Comparison of ENCODE assay signal across 23 cellular contexts in the genomic region with DNA sequence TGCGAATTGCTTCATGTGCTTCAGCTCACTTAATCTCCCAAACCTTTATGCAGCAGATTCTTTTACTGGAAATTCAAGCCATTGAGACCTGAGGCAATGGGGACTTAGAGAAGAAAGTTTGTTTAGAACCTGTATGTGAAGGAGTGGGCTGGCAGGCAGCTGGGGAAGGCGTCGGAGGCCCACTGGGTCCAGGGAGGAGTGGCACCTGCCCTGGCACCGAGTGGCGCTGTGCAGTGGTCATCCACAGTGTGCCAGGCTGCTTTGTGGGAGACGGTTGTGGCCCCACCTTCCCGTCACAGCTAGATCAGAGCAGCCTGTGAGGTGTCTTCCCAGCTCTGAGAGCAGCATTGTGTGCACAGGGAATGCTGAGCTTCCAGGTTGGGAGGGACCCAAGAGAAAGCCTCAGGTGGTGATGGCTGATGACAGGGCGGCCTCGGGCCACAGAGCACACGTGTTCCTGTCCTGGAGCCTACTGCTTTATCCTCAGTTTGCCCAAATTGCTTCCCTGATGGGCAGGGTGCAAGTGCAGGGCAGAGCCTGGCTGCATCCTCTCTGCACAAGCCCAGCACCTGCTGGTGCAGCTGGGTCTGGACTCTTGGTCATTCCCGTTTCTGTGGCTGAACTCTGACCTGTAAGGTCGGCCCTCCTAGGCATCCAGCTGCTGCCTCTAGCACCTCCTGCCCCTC.
DNase-seq lines count a peak whose midpoint lies in the region; ATAC-seq, FAIRE-seq and TF ChIP-seq lines count a peak whose summit lies in the region.
"Had no signal": no experiment of that assay in that cellular context is flagged by ENCODE, and none has a peak within 500 bp of the region (broad histone marks: within the 10 kb centered on the region; RNA-seq: fewer than 3 reads in every experiment).

No MANE protein-coding gene starts in this region.

- no peak for TF ChIP-seq CTCF in D721Med (IDR thresholded peaks at IDR 0.05; ENCODE audit: insufficient read depth, missing control alignments)
- TF ChIP-seq CTCF in kidney (IDR thresholded peaks at IDR 0.05; ENCODE audit: borderline replicate concordance, extremely low read depth, insufficient read depth), result no peak
- no peak for TF ChIP-seq CTCF in spleen (IDR thresholded peaks at IDR 0.05 in 8 of 11, conservative IDR thresholded peaks at IDR 0.05 in 3 of 11)
- no peak for TF ChIP-seq CTCF in endothelial cell (IDR thresholded peaks at IDR 0.05; ENCODE audit: unreplicated experiment)

- H3K4me3 ChIP-seq in kidney (ENCODE audit: low read length in 2 of 2), result no peak overlapping the region
- no peak overlapping the region for H3K4me3 ChIP-seq in spleen
- H3K4me3 ChIP-seq: BLaER1, right atrium auricular region, thyroid gland had no signal

- 74 to 93% (median 87%) methylated on average over 7 to 12 of the region's 12 CpGs for WGBS in spleen, 5 donors

- peaks cover 0 to 51% (median 4%) of the 10 kb centered on the region in 7 donors for H3K27me3 ChIP-seq in spleen (replicated peaks in 1 of 7)
- H3K27me3 ChIP-seq: BLaER1, brain microvascular endothelial cell, right atrium auricular region, thyroid gland had no signal

- ATAC-seq in activated CD8-positive, alpha-beta memory T cell treated with anti-CD3 and anti-CD28 coated beads, Interleukin-2, amount 10 ng/mL, durations not matched to agents 7 days and 5 days, result no peak
- no peak for ATAC-seq in HG03097 (IDR thresholded peaks at IDR 0.05; ENCODE audit: low FRiP score, unreplicated experiment)
- ATAC-seq: left colon had no signal

- no peaks in the 10 kb centered on the region for H3K36me3 ChIP-seq in kidney (ENCODE audit: control insufficient read depth in 1 of 2, insufficient read depth in 2 of 2, low read length in 2 of 2)
- no peaks in the 10 kb centered on the region for H3K36me3 ChIP-seq in spleen
- H3K36me3 ChIP-seq: BLaER1, brain microvascular endothelial cell, right atrium auricular region, thyroid gland had no signal

- no peaks in the 10 kb centered on the region for H3K27me3 Mint-ChIP-seq in activated CD8-positive, alpha-beta memory T cell treated with anti-CD3 and anti-CD28 coated beads, Interleukin-2, amount 10 ng/mL, durations not matched to agents 7 days and 5 days
- peaks cover 8% of the 10 kb centered on the region for H3K27me3 Mint-ChIP-seq in endothelial cell (ENCODE audit: unreplicated experiment)

- H3K36me3 Mint-ChIP-seq in activated CD8-positive, alpha-beta memory T cell treated with anti-CD3 and anti-CD28 coated beads, Interleukin-2, amount 10 ng/mL, durations not matched to agents 7 days and 5 days, result no peaks in the 10 kb centered on the region
- peaks cover 12% of the 10 kb centered on the region for H3K36me3 Mint-ChIP-seq in endothelial cell (ENCODE audit: low read depth, unreplicated experiment)
- H3K36me3 Mint-ChIP-seq: memory B cell had no signal

- no peaks in the 10 kb centered on the region for H3K4me1 Mint-ChIP-seq in activated CD8-positive, alpha-beta memory T cell treated with anti-CD3 and anti-CD28 coated beads, Interleukin-2, amount 10 ng/mL, durations not matched to agents 7 days and 5 days
- H3K4me1 Mint-ChIP-seq in endothelial cell (ENCODE audit: unreplicated experiment), result peaks cover 23% of the 10 kb centered on the region

- H3K27ac Mint-ChIP-seq in activated CD8-positive, alpha-beta memory T cell treated with anti-CD3 and anti-CD28 coated beads, Interleukin-2, amount 10 ng/mL, durations not matched to agents 7 days and 5 days, result no peak overlapping the region
- H3K27ac Mint-ChIP-seq in endothelial cell (ENCODE audit: unreplicated experiment), result no peak overlapping the region
- H3K27ac Mint-ChIP-seq: activated CD8-positive, alpha-beta T cell treated with anti-CD3 and anti-CD28 coated beads for 36 hours; memory B cell had no signal

- H3K4me1 ChIP-seq in kidney (ENCODE audit: control insufficient read depth in 1 of 2, insufficient read depth in 1 of 2, low read depth in 1 of 2, low read length in 2 of 2), result no peaks in the 10 kb centered on the region
- H3K4me1 ChIP-seq in spleen, result no peaks in the 10 kb centered on the region
- H3K4me1 ChIP-seq: BLaER1, right atrium auricular region, thyroid gland had no signal

- H3K9me3 ChIP-seq in kidney (ENCODE audit: control insufficient read depth in 1 of 2, low read length in 2 of 2), result no peaks in the 10 kb centered on the region
- H3K9me3 ChIP-seq in spleen, result no peaks in the 10 kb centered on the region
- H3K9me3 ChIP-seq: BLaER1, right atrium auricular region, thyroid gland had no signal

- no peaks in the 10 kb centered on the region for H3K9me3 Mint-ChIP-seq in activated CD8-positive, alpha-beta memory T cell treated with anti-CD3 and anti-CD28 coated beads, Interleukin-2, amount 10 ng/mL, durations not matched to agents 7 days and 5 days (ENCODE audit: low read depth)
- H3K9me3 Mint-ChIP-seq in endothelial cell (ENCODE audit: unreplicated experiment), result no peaks in the 10 kb centered on the region
- H3K9me3 Mint-ChIP-seq: activated CD8-positive, alpha-beta T cell treated with anti-CD3 and anti-CD28 coated beads for 36 hours had no signal

- CTCF ChIA-PET in activated CD8-positive, alpha-beta memory T cell treated with anti-CD3 and anti-CD28 coated beads, Interleukin-2, amount 10 ng/mL, durations not matched to agents 7 days and 5 days (lab: Charles Lee), result no interaction called here

- DNase-seq in D721Med (ENCODE audit: insufficient read length, low spot score) (peak; percentile 4), kidney (peak; percentile 53), spleen (peak; percentile 33), endothelial cell (ENCODE audit: low spot score) (no peak), UCSD-AML1 (lab: John Stamatoyannopoulos, UW; ENCODE audit: unreplicated experiment) (no peak)
- peak; percentile 7 for DNase-seq in activated CD8-positive, alpha-beta memory T cell treated with anti-CD3 and anti-CD28 coated beads, Interleukin-2, amount 10 ng/mL, durations not matched to agents 7 days and 5 days
- DNase-seq: activated CD4-positive, alpha-beta T cell treated with anti-CD3 and anti-CD28 coated beads for 1 hour; activated naive CD4-positive, alpha-beta T cell; brain microvascular endothelial cell; hypothalamus; NCI-H1436 treated with DMSO at 0.1 percent for 48 hours; NCI-H774; Right ventricle myocardium superior; T-helper 2 cell; thyroid gland had no signal

- H3K9ac ChIP-seq in kidney (ENCODE audit: low read length in 2 of 2), result no peak overlapping the region
- H3K9ac ChIP-seq: BLaER1 had no signal

- H3K27ac ChIP-seq in kidney (ENCODE audit: low read depth in 2 of 2, low read length in 2 of 2), result no peak overlapping the region
- no peak overlapping the region for H3K27ac ChIP-seq in spleen
- H3K27ac ChIP-seq: BLaER1, brain microvascular endothelial cell, epithelial cell of prostate, right atrium auricular region, thyroid gland had no signal

- no peak for TF ChIP-seq POLR2A in spleen (IDR thresholded peaks at IDR 0.05)

- intact Hi-C loops in kidney (cut with DNase I) (no loop called here), spleen (cut with DNase I; ENCODE audit: low total_unique reads) (no loop called here)

- no peak for FAIRE-seq in D721Med (lab: Jason Lieb, UNC)
- no peak for FAIRE-seq in kidney (lab: Jason Lieb, UNC)
- FAIRE-seq: colon had no signal

- no peak overlapping the region for H3K4me3 Mint-ChIP-seq in activated CD8-positive, alpha-beta memory T cell treated with anti-CD3 and anti-CD28 coated beads, Interleukin-2, amount 10 ng/mL, durations not matched to agents 7 days and 5 days
- no peak overlapping the region for H3K4me3 Mint-ChIP-seq in endothelial cell (ENCODE audit: unreplicated experiment)
- H3K4me3 Mint-ChIP-seq: activated CD8-positive, alpha-beta T cell treated with anti-CD3 and anti-CD28 coated beads for 36 hours; memory B cell had no signal

Comparison
In these comparisons a context has a peak if more than half of its experiments do, and no peak if none do; other contexts are left out.
1. DNase-seq: peak in D721Med (single experiment), activated CD8-positive, alpha-beta memory T cell treated with anti-CD3 and anti-CD28 coated beads, Interleukin-2, amount 10 ng/mL, durations not matched to agents 7 days and 5 days (single experiment), kidney (single experiment) and spleen (single experiment); none in endothelial cell (single experiment) and UCSD-AML1 (single experiment).